Comparison of ENCODE assay signal across 26 cellular contexts in the genomic region with DNA sequence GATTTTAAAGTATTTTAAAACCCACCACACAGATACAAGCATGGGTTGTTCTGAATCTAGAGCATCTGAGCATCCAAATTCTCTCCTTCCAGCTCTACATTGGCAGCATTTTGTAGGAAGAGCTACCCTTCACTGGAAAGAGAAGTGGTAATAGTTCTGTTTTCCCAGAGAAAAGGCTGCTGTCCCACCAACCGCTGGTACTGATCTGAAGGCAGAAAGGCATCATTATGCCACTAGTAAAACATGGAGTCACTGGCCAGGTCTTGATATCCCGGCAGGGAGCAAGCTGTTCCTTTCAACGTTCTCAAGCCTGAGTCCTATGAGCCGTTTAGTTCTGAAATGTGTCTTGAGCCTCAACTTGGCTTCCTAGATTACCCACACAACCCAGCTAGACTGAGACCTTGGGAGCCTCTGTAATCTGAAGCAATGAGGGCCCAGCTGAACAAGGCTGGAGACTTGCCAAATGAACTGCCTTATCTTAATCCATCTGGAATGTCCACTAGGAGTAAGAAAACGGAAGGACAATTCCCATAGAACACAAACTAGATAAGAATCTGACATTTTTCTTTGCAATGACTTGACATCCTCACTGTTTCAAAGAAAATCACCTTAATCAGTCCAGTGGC.
DNase-seq lines count a peak whose midpoint lies in the region; ATAC-seq lines count a peak whose summit lies in the region.
"Had no signal": no experiment of that assay in that cellular context is flagged by ENCODE, and none has a peak within 500 bp of the region (broad histone marks: within the 10 kb centered on the region; RNA-seq: fewer than 3 reads in every experiment).

No MANE protein-coding gene starts in this region.

- no peak for ATAC-seq in HG03045 (IDR thresholded peaks at IDR 0.05; ENCODE audit: unreplicated experiment)
- ATAC-seq: foreskin keratinocyte; left lung; natural killer cell; stimulated activated memory B cell treated with anti-CD40 and anti-IgM and Interleukin-4, amounts not matched to agents 10 μg/mL and 1 μg/mL and 100 μg/mL, for 72 hours had no signal

- peak; percentile 71 for DNase-seq in NCI-H82 (lab: John Stamatoyannopoulos, UW)
- DNase-seq in NCI-H82 treated with DMSO at 0.1 percent for 48 hours (lab: John Stamatoyannopoulos, UW; ENCODE audit: unreplicated experiment), result no peak
- DNase-seq in HT1080 (ENCODE audit: low read depth), result peak; percentile 24
- peak; percentile 89 for DNase-seq in amniotic epithelial cell (ENCODE audit: low read depth)
- DNase-seq in non-pigmented ciliary epithelial cell (ENCODE audit: low read depth), result peak; percentile 63
- DNase-seq in NCI-H1930 (lab: John Stamatoyannopoulos, UW), result no peak
- DNase-seq in COLO668 (lab: John Stamatoyannopoulos, UW; ENCODE audit: unreplicated experiment), result no peak
- DNase-seq: activated CD4-positive, alpha-beta memory T cell treated with anti-CD3 and anti-CD28 coated beads, Interleukin-2, amount 10 ng/mL, durations not matched to agents 7 days and 5 days; activated CD4-positive, CD25-positive, alpha-beta regulatory T cell treated with anti-CD3 and anti-CD28 coated beads, Interleukin-2, amount 50 U/mL, for 72 hours; activated gamma-delta T cell; DND-41; effector memory CD4-positive, alpha-beta T cell; immature natural killer cell; Karpas-422; left lung; midbrain; natural killer cell; NCI-H1092; NCI-H187 treated with DMSO at 0.1 percent for 48 hours; NCI-H2227 treated with DMSO at 0.1 percent for 48 hours; NCI-H774; OCI-M1; stimulated activated CD4-positive, alpha-beta T cell treated with anti-CD3 and anti-CD28 coated beads, Interleukin-2, amount 100 ng/mL, for 48 hours had no signal

Comparison
In these comparisons a context has a peak if more than half of its experiments do, and no peak if none do; other contexts are left out.
1. DNase-seq: peak in NCI-H82 (single experiment), HT1080 (single experiment), amniotic epithelial cell (single experiment) and non-pigmented ciliary epithelial cell (single experiment); none in NCI-H82 treated with DMSO at 0.1 percent for 48 hours (single experiment), NCI-H1930 (0 of 2) and COLO668 (single experiment).